ENCODE assay signal across 8 cellular contexts in the genomic region with DNA sequence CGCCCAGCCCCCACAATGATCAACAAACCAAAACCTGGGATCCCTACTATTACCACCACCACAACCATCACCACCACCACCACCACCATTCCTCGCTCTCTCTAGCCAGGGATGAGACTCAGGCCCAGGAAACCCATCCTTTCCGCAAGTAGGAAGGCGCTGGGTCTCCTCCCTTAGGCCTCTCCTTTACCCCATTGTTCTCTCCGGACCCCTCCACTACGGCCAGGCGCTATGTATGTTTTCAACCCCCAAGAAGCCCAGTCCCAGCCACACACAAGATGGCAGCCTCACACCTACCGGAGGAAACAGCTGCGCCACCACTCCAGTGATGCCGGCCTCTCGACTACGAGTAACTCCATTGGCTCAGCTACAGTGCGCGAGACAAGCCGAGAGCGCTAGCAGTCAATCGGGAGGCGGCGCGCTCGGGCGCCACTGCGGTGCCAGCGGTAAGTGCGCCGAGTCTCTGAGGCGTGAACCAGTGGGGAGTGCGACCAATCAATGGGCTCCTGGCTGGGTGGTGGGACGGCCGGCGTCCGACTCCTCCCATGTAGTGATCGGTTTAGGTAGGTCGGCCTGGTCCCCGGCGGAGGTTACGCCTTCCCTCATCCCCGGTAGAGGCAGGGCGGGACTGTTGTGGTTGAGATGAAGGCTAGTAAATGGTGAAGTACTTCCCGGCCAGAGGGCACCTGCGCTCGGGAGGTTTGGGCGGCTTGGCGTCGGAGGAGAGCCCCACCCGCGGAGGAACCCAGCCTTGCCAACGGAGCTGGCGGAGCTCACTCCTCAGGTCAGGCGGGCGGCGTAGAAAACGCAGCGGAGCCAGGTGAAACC. TPM values are rescaled to one million over a fixed set of nuclear protein-coding genes. Genes with fewer than 3 reads are reported as not detected.
A peak's percentile ranks its signal among the peaks of the same experiment; 100 is the strongest.
DNase-seq lines count a peak whose midpoint lies in the region; ATAC-seq and TF ChIP-seq lines count a peak whose summit lies in the region.

A gene (minus strand): TSS at position 376 of the 828 bp plus-strand sequence. CDS start 61,154 bp downstream, outside the sequence.
A gene with protein sequence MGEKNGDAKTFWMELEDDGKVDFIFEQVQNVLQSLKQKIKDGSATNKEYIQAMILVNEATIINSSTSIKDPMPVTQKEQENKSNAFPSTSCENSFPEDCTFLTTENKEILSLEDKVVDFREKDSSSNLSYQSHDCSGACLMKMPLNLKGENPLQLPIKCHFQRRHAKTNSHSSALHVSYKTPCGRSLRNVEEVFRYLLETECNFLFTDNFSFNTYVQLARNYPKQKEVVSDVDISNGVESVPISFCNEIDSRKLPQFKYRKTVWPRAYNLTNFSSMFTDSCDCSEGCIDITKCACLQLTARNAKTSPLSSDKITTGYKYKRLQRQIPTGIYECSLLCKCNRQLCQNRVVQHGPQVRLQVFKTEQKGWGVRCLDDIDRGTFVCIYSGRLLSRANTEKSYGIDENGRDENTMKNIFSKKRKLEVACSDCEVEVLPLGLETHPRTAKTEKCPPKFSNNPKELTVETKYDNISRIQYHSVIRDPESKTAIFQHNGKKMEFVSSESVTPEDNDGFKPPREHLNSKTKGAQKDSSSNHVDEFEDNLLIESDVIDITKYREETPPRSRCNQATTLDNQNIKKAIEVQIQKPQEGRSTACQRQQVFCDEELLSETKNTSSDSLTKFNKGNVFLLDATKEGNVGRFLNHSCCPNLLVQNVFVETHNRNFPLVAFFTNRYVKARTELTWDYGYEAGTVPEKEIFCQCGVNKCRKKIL (plus strand): TSS at position 586 of the 828 bp plus-strand sequence. CDS start 7,620 bp downstream, outside the sequence.

- ATAC-seq in GM18870 (IDR thresholded peaks at IDR 0.05; ENCODE audit: unreplicated experiment), result peak; percentile 94
- peak; percentile 94 for ATAC-seq in HG03135 (IDR thresholded peaks at IDR 0.05; ENCODE audit: unreplicated experiment)
- ATAC-seq in WTC11, result peak; percentile 97

- POLR2A ChIA-PET in AG04450 (lab: Yijun Ruan, JAX), result interaction anchor here (0.6 to 2.3 kb wide), 11 partner anchors 10 to 416 kb away, joined by 3 to 34 read pairs (median 4); a partner anchor contains a TSS
- POLR2A ChIA-PET in WTC11 (lab: Charles Lee), result interaction anchor here (0.6 to 1.4 kb wide), 4 partner anchors 51 to 349 kb away, joined by 3 to 5 read pairs (median 3); a partner anchor contains a TSS

- CTCF ChIA-PET in AG04450 (lab: Charles Lee), result interaction anchor here (0.9 to 1.4 kb wide), 6 partner anchors 11 to 204 kb away, joined by 3 to 6 read pairs (median 4); no protein-coding TSS in a partner anchor
- CTCF ChIA-PET in WTC11 (lab: Charles Lee), result interaction anchor here (0.6 to 2.0 kb wide), 8 partner anchors 7 to 247 kb away, joined by 3 to 9 read pairs (median 4); a partner anchor contains a TSS

- H3K4me3 ChIP-seq in AG04450 (ENCODE audit: low read depth, low read length), result peak within 1 kb of the TSS; percentile 93

- H3K4me1 Mint-ChIP-seq in WTC11, result peaks cover 22% of the 10 kb centered on the region
- H3K4me1 Mint-ChIP-seq in immature natural killer cell, result peaks cover 44 to 58% of the 10 kb centered on the region in 2 donors

- H3K4me3 Mint-ChIP-seq in WTC11, result peak within 1 kb of the TSS; percentile 94
- peak within 1 kb of the TSS; percentile 91 to 97 (median 94) for H3K4me3 Mint-ChIP-seq in immature natural killer cell

- H3K27ac ChIP-seq in AG04450 (ENCODE audit: low read depth, low read length) (peak within 1 kb of the TSS; percentile 97), caudate nucleus (ENCODE audit: low read depth, low read length) (peak within 1 kb of the TSS; percentile 98)

- no peaks in the 10 kb centered on the region for H3K27me3 ChIP-seq in AG04450 (ENCODE audit: control insufficient read depth, insufficient read depth, low read length)

- H3K36me3 Mint-ChIP-seq in WTC11 (no peaks in the 10 kb centered on the region), immature natural killer cell (peaks cover 0 to 3% (median 2%) of the 10 kb centered on the region in 3 donors)

- H3K9me3 ChIP-seq in AG04450 (ENCODE audit: control insufficient read depth, insufficient read depth, low read length), result peaks cover 2% of the 10 kb centered on the region; the same call in 1 of the 2 replicates

- H3K9me3 Mint-ChIP-seq in WTC11 (no peaks in the 10 kb centered on the region), immature natural killer cell (no peaks in the 10 kb centered on the region)

- TF ChIP-seq CTCF in AG04450 (IDR thresholded peaks at IDR 0.05; ENCODE audit: low read depth, low read length) (peak; percentile 43), WTC11 (IDR thresholded peaks at IDR 0.05) (no peak)

- DNase-seq in AG04450 (ENCODE audit: low read depth, low spot score), result peak; percentile 98
- DNase-seq in NCI-H2196 (lab: John Stamatoyannopoulos, UW; ENCODE audit: unreplicated experiment), result peak; percentile 90
- DNase-seq in WTC11 (ENCODE audit: low spot score), result peak; percentile 99
- peak; percentile 85 to 100 (median 99) for DNase-seq in caudate nucleus (lab: John Stamatoyannopoulos, UW)
- peak; percentile 99 for DNase-seq in immature natural killer cell
- peak; percentile 97 for DNase-seq in smooth muscle cell of the brain vasculature (ENCODE audit: low read depth, low spot score)

- peak within 1 kb of the TSS; percentile 99 for H3K27ac Mint-ChIP-seq in WTC11
- peak within 1 kb of the TSS; percentile 96 to 100 (median 97) for H3K27ac Mint-ChIP-seq in immature natural killer cell

- H3K27me3 Mint-ChIP-seq in WTC11 (ENCODE audit: low read depth), result no peaks in the 10 kb centered on the region
- H3K27me3 Mint-ChIP-seq in immature natural killer cell (ENCODE audit: low read depth in 3 of 3), result peaks cover 5 to 14% (median 8%) of the 10 kb centered on the region in 3 donors

TF ChIP-seq in WTC11, 78 proteins besides CTCF, POLR2A, EP300 and RAD21 (continues in another document):
- TF ChIP-seq CREM (CRISPR knock-in tag; IDR thresholded peaks at IDR 0.05), result 0 out of 2 replicates have a peak, but pooled peaks have one; percentile 48
- TF ChIP-seq, protein P1, sequence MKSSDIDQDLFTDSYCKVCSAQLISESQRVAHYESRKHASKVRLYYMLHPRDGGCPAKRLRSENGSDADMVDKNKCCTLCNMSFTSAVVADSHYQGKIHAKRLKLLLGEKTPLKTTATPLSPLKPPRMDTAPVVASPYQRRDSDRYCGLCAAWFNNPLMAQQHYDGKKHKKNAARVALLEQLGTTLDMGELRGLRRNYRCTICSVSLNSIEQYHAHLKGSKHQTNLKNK (CRISPR knock-in tag; IDR thresholded peaks at IDR 0.05), result no peak
- TF ChIP-seq, protein P2, sequence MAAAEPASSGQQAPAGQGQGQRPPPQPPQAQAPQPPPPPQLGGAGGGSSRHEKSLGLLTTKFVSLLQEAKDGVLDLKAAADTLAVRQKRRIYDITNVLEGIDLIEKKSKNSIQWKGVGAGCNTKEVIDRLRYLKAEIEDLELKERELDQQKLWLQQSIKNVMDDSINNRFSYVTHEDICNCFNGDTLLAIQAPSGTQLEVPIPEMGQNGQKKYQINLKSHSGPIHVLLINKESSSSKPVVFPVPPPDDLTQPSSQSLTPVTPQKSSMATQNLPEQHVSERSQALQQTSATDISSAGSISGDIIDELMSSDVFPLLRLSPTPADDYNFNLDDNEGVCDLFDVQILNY (CRISPR knock-in tag; IDR thresholded peaks at IDR 0.05), result peak; percentile 60; the same call in 1 of the 2 replicates
- no peak; the same call in 1 of the 2 replicates for TF ChIP-seq ZNF138 (CRISPR knock-in tag; conservative IDR thresholded peaks at IDR 0.05)
- no peak for TF ChIP-seq TP53 (CRISPR knock-in tag; IDR thresholded peaks at IDR 0.05)
- TF ChIP-seq, protein P3, sequence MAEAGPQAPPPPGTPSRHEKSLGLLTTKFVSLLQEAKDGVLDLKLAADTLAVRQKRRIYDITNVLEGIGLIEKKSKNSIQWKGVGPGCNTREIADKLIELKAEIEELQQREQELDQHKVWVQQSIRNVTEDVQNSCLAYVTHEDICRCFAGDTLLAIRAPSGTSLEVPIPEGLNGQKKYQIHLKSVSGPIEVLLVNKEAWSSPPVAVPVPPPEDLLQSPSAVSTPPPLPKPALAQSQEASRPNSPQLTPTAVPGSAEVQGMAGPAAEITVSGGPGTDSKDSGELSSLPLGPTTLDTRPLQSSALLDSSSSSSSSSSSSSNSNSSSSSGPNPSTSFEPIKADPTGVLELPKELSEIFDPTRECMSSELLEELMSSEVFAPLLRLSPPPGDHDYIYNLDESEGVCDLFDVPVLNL (CRISPR knock-in tag; IDR thresholded peaks at IDR 0.05; ENCODE audit: borderline replicate concordance, low read depth), result no peak
- peak; percentile 67; the same call in 1 of the 2 replicates for TF ChIP-seq FOXK1 (CRISPR knock-in tag; IDR thresholded peaks at IDR 0.05)
- TF ChIP-seq ZNF263 (CRISPR knock-in tag; IDR thresholded peaks at IDR 0.05; ENCODE audit: low read depth), result no peak
- TF ChIP-seq ZNF219 (CRISPR knock-in tag; IDR thresholded peaks at IDR 0.05; ENCODE audit: borderline replicate concordance), result no peak
- TF ChIP-seq NFATC4 (CRISPR knock-in tag; IDR thresholded peaks at IDR 0.05), result no peak
- TF ChIP-seq, protein P4, sequence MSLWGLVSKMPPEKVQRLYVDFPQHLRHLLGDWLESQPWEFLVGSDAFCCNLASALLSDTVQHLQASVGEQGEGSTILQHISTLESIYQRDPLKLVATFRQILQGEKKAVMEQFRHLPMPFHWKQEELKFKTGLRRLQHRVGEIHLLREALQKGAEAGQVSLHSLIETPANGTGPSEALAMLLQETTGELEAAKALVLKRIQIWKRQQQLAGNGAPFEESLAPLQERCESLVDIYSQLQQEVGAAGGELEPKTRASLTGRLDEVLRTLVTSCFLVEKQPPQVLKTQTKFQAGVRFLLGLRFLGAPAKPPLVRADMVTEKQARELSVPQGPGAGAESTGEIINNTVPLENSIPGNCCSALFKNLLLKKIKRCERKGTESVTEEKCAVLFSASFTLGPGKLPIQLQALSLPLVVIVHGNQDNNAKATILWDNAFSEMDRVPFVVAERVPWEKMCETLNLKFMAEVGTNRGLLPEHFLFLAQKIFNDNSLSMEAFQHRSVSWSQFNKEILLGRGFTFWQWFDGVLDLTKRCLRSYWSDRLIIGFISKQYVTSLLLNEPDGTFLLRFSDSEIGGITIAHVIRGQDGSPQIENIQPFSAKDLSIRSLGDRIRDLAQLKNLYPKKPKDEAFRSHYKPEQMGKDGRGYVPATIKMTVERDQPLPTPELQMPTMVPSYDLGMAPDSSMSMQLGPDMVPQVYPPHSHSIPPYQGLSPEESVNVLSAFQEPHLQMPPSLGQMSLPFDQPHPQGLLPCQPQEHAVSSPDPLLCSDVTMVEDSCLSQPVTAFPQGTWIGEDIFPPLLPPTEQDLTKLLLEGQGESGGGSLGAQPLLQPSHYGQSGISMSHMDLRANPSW (CRISPR knock-in tag; conservative IDR thresholded peaks at IDR 0.05; ENCODE audit: low read depth), result no peak

RNA-seq across cellular contexts. Expression of the first gene that starts in this region (rescaled TPM):
- polyA plus RNA-seq in AG04450 (2011; rRNA removed), result 21.2 and 26.3 TPM in 2 replicates
- polyA minus RNA-seq in AG04450 (2011; rRNA and poly(A)+ RNA removed), result 20.3 and 24.5 TPM in 2 replicates
- total RNA-seq in WTC11 (2021), result 3.3 to 4.6 TPM (median 4.2 TPM) in 3 replicates
- polyA plus RNA-seq in immature natural killer cell, result 10 to 100 TPM in 1 of 3 donors, 1 to 10 TPM in 2; 4.9 to 11.0 (median 7.0) TPM

RNA-seq across cellular contexts. Expression of the second gene that starts in this region (rescaled TPM):
- polyA plus RNA-seq in AG04450 (2011; rRNA removed), result 14.8 and 21.7 TPM in 2 replicates
- 8.2 and 15.8 TPM in 2 replicates for polyA minus RNA-seq in AG04450 (2011; rRNA and poly(A)+ RNA removed)
- 5.4 to 5.9 TPM (median 5.9 TPM) in 3 replicates for total RNA-seq in WTC11 (2021)
- 1 to 10 TPM; 5.5 to 8.8 (median 7.5) TPM for polyA plus RNA-seq in immature natural killer cell

Comparison
In these comparisons a context has a peak if more than half of its experiments do, and no peak if none do; other contexts are left out.
1. Peak in every context shown above with its lines: DNase-seq, ATAC-seq, H3K4me3 ChIP-seq and H3K27ac ChIP-seq.